1 cellular context compared by ENCODE assay signal in the genomic region with DNA sequence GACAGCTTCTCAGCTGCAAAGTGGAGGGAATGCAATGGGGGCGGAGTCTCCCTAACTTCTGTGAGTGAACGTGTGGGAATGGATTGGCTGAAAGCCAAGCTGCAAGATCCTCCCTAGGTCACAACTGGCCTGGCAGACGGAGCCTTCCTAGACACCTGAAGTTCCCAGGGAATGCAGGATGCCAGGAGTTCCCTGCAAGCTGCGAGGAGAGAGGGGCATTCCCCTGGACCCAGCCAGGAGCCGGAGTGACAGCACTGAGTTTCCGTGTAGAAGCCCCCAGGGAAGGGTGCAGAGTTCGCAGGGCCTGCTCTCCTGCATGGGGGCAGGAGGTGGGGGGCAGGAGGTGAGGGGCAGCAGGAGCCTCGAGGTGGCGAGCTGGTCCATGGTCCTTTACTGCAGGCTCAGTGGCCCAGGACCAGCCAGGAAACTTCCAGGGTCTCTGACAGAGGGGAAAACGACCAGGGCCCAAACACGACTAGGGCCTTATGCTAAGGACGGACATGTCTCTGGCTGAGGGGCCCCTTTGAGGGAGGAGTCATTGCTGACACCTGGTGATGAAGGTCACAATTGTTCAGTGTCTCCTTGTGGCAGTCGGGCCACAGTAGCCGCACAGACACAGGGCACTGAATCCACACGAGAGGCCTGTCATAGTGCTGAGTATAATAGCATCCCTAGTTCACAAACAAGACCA.
TF ChIP-seq lines count a peak whose summit lies in the region.

No MANE protein-coding gene starts in this region.

TF ChIP-seq in HepG2, 621 proteins besides CTCF, POLR2A, EP300 and RAD21 (continues in another document):
- TF ChIP-seq HMG20A (CRISPR knock-in tag; IDR thresholded peaks at IDR 0.05; ENCODE audit: borderline replicate concordance): 0 out of 2 replicates have a peak, but pooled peaks have one; percentile 34
- 0 out of 2 replicates have a peak, but pooled peaks have one; percentile 29 for TF ChIP-seq ZNF546 (CRISPR knock-in tag; conservative IDR thresholded peaks at IDR 0.05)
- TF ChIP-seq XRCC5 (optimal IDR thresholded peaks at IDR 0.05; ENCODE audit: low read length): no peak
- TF ChIP-seq PHF8 (CRISPR knock-in tag; IDR thresholded peaks at IDR 0.05): peak; percentile 17; the same call in 1 of the 2 replicates
- no peak for TF ChIP-seq ZSCAN29 (CRISPR knock-in tag; conservative IDR thresholded peaks at IDR 0.05)
- TF ChIP-seq ZNF83 (CRISPR knock-in tag; IDR thresholded peaks at IDR 0.05; ENCODE audit: borderline replicate concordance): peak; percentile 54; the same call in 1 of the 2 replicates
- 0 out of 2 replicates have a peak, but pooled peaks have one; percentile 14 for TF ChIP-seq ZMYM4 (CRISPR knock-in tag; IDR thresholded peaks at IDR 0.05)
- peak; percentile 45; the same call in 1 of the 2 replicates for TF ChIP-seq ZNF605 (CRISPR knock-in tag; IDR thresholded peaks at IDR 0.05)
- TF ChIP-seq ETV6 (CRISPR knock-in tag; conservative IDR thresholded peaks at IDR 0.05): no peak
- TF ChIP-seq, protein P1, sequence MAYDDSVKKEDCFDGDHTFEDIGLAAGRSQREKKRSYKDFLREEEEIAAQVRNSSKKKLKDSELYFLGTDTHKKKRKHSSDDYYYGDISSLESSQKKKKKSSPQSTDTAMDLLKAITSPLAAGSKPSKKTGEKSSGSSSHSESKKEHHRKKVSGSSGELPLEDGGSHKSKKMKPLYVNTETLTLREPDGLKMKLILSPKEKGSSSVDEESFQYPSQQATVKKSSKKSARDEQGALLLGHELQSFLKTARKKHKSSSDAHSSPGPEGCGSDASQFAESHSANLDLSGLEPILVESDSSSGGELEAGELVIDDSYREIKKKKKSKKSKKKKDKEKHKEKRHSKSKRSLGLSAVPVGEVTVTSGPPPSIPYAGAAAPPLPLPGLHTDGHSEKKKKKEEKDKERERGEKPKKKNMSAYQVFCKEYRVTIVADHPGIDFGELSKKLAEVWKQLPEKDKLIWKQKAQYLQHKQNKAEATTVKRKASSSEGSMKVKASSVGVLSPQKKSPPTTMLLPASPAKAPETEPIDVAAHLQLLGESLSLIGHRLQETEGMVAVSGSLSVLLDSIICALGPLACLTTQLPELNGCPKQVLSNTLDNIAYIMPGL (CRISPR knock-in tag; IDR thresholded peaks at IDR 0.05; ENCODE audit: borderline replicate concordance in 1 of 2, low read depth in 1 of 2): 0 out of 4 replicates have a peak, but pooled peaks of 1 of the 2 experiments have one; percentile 16
- TF ChIP-seq ZBTB3 (CRISPR knock-in tag; IDR thresholded peaks at IDR 0.05; ENCODE audit: borderline replicate concordance, low read depth): no peak
- 0 out of 2 replicates have a peak, but pooled peaks have one; percentile 34 for TF ChIP-seq ZBTB42 (CRISPR knock-in tag; IDR thresholded peaks at IDR 0.05)
- TF ChIP-seq, protein P2, sequence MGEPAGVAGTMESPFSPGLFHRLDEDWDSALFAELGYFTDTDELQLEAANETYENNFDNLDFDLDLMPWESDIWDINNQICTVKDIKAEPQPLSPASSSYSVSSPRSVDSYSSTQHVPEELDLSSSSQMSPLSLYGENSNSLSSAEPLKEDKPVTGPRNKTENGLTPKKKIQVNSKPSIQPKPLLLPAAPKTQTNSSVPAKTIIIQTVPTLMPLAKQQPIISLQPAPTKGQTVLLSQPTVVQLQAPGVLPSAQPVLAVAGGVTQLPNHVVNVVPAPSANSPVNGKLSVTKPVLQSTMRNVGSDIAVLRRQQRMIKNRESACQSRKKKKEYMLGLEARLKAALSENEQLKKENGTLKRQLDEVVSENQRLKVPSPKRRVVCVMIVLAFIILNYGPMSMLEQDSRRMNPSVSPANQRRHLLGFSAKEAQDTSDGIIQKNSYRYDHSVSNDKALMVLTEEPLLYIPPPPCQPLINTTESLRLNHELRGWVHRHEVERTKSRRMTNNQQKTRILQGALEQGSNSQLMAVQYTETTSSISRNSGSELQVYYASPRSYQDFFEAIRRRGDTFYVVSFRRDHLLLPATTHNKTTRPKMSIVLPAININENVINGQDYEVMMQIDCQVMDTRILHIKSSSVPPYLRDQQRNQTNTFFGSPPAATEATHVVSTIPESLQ (CRISPR knock-in tag; conservative IDR thresholded peaks at IDR 0.05): no peak
- no peak for TF ChIP-seq RBFOX2 (IDR thresholded peaks at IDR 0.05; ENCODE audit: low read depth, low read length)
- TF ChIP-seq ZNF441 (CRISPR knock-in tag; IDR thresholded peaks at IDR 0.05; ENCODE audit: borderline replicate concordance): peak; percentile 60; the same call in 1 of the 2 replicates
- TF ChIP-seq, protein P3, sequence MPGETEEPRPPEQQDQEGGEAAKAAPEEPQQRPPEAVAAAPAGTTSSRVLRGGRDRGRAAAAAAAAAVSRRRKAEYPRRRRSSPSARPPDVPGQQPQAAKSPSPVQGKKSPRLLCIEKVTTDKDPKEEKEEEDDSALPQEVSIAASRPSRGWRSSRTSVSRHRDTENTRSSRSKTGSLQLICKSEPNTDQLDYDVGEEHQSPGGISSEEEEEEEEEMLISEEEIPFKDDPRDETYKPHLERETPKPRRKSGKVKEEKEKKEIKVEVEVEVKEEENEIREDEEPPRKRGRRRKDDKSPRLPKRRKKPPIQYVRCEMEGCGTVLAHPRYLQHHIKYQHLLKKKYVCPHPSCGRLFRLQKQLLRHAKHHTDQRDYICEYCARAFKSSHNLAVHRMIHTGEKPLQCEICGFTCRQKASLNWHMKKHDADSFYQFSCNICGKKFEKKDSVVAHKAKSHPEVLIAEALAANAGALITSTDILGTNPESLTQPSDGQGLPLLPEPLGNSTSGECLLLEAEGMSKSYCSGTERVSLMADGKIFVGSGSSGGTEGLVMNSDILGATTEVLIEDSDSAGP (CRISPR knock-in tag; IDR thresholded peaks at IDR 0.05; ENCODE audit: borderline replicate concordance): peak; percentile 62; the same call in 1 of the 2 replicates
- TF ChIP-seq PHF21A (CRISPR knock-in tag; IDR thresholded peaks at IDR 0.05): peak; percentile 53; the same call in 1 of the 2 replicates
- TF ChIP-seq ZNF768 (CRISPR knock-in tag; IDR thresholded peaks at IDR 0.05): 0 out of 2 replicates have a peak, but pooled peaks have one; percentile 16
- TF ChIP-seq REL (CRISPR knock-in tag; conservative IDR thresholded peaks at IDR 0.05): no peak
- no peak for TF ChIP-seq ETV5 (CRISPR knock-in tag; IDR thresholded peaks at IDR 0.05; ENCODE audit: borderline replicate concordance)
- no peak for TF ChIP-seq ZNF343 (CRISPR knock-in tag; IDR thresholded peaks at IDR 0.05)
- TF ChIP-seq, protein P4, sequence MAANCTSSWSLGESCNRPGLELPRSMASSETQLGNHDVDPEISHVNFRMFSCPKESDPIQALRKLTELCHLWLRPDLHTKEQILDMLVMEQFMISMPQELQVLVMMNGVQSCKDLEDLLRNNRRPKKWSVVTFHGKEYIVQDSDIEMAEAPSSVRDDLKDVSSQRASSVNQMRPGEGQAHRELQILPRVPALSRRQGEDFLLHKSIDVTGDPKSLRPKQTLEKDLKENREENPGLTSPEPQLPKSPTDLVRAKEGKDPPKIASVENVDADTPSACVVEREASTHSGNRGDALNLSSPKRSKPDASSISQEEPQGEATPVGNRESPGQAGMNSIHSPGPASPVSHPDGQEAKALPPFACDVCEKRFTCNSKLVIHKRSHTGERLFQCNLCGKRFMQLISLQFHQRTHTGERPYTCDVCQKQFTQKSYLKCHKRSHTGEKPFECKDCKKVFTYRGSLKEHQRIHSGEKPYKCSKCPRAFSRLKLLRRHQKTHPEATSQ (CRISPR knock-in tag; IDR thresholded peaks at IDR 0.05; ENCODE audit: borderline replicate concordance): no peak
- TF ChIP-seq SP5 (CRISPR knock-in tag; IDR thresholded peaks at IDR 0.05; ENCODE audit: borderline replicate concordance, low read depth): peak; percentile 93
- TF ChIP-seq, protein P5, sequence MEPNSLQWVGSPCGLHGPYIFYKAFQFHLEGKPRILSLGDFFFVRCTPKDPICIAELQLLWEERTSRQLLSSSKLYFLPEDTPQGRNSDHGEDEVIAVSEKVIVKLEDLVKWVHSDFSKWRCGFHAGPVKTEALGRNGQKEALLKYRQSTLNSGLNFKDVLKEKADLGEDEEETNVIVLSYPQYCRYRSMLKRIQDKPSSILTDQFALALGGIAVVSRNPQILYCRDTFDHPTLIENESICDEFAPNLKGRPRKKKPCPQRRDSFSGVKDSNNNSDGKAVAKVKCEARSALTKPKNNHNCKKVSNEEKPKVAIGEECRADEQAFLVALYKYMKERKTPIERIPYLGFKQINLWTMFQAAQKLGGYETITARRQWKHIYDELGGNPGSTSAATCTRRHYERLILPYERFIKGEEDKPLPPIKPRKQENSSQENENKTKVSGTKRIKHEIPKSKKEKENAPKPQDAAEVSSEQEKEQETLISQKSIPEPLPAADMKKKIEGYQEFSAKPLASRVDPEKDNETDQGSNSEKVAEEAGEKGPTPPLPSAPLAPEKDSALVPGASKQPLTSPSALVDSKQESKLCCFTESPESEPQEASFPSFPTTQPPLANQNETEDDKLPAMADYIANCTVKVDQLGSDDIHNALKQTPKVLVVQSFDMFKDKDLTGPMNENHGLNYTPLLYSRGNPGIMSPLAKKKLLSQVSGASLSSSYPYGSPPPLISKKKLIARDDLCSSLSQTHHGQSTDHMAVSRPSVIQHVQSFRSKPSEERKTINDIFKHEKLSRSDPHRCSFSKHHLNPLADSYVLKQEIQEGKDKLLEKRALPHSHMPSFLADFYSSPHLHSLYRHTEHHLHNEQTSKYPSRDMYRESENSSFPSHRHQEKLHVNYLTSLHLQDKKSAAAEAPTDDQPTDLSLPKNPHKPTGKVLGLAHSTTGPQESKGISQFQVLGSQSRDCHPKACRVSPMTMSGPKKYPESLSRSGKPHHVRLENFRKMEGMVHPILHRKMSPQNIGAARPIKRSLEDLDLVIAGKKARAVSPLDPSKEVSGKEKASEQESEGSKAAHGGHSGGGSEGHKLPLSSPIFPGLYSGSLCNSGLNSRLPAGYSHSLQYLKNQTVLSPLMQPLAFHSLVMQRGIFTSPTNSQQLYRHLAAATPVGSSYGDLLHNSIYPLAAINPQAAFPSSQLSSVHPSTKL (CRISPR knock-in tag; IDR thresholded peaks at IDR 0.05): 0 out of 2 replicates have a peak, but pooled peaks have one; percentile 44
- TF ChIP-seq CBFB (CRISPR knock-in tag; IDR thresholded peaks at IDR 0.05): 0 out of 2 replicates have a peak, but pooled peaks have one; percentile 32
- TF ChIP-seq, protein P6, sequence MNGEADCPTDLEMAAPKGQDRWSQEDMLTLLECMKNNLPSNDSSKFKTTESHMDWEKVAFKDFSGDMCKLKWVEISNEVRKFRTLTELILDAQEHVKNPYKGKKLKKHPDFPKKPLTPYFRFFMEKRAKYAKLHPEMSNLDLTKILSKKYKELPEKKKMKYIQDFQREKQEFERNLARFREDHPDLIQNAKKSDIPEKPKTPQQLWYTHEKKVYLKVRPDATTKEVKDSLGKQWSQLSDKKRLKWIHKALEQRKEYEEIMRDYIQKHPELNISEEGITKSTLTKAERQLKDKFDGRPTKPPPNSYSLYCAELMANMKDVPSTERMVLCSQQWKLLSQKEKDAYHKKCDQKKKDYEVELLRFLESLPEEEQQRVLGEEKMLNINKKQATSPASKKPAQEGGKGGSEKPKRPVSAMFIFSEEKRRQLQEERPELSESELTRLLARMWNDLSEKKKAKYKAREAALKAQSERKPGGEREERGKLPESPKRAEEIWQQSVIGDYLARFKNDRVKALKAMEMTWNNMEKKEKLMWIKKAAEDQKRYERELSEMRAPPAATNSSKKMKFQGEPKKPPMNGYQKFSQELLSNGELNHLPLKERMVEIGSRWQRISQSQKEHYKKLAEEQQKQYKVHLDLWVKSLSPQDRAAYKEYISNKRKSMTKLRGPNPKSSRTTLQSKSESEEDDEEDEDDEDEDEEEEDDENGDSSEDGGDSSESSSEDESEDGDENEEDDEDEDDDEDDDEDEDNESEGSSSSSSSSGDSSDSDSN (CRISPR knock-in tag; IDR thresholded peaks at IDR 0.05): peak; percentile 47; the same call in 1 of the 2 replicates
- TF ChIP-seq ZNF7 (CRISPR knock-in tag; IDR thresholded peaks at IDR 0.05): no peak
- TF ChIP-seq SALL1 (CRISPR knock-in tag; IDR thresholded peaks at IDR 0.05): peak; percentile 65
- TF ChIP-seq ESRRA (CRISPR knock-in tag; IDR thresholded peaks at IDR 0.05; ENCODE audit: low read depth): 0 out of 2 replicates have a peak, but pooled peaks have one; percentile 21
- TF ChIP-seq, protein P7, sequence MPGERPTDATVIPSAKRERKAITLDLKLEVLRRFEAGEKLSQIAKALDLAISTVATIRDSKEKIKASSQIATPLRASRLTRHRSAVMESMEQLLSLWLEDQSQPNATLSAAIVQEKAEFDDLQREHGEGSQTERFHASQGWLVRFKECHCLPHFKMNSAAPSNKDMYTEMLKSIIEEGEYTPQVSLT (CRISPR knock-in tag; IDR thresholded peaks at IDR 0.05; ENCODE audit: borderline replicate concordance, low read depth): no peak
- no peak for TF ChIP-seq SNRNP70 (IDR thresholded peaks at IDR 0.05; ENCODE audit: low read depth, low read length)
- peak; percentile 71 for TF ChIP-seq ZBTB7A (CRISPR knock-in tag; IDR thresholded peaks at IDR 0.05)
- TF ChIP-seq, protein P8, sequence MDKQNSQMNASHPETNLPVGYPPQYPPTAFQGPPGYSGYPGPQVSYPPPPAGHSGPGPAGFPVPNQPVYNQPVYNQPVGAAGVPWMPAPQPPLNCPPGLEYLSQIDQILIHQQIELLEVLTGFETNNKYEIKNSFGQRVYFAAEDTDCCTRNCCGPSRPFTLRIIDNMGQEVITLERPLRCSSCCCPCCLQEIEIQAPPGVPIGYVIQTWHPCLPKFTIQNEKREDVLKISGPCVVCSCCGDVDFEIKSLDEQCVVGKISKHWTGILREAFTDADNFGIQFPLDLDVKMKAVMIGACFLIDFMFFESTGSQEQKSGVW (CRISPR knock-in tag; IDR thresholded peaks at IDR 0.05; ENCODE audit: borderline replicate concordance): no peak
- TF ChIP-seq ZBTB7B (CRISPR knock-in tag; IDR thresholded peaks at IDR 0.05): peak; percentile 57
- peak; percentile 19; the same call in 1 of the 2 replicates for TF ChIP-seq GABPB1 (CRISPR knock-in tag; IDR thresholded peaks at IDR 0.05)
- 0 out of 2 replicates have a peak, but pooled peaks have one; percentile 37 for TF ChIP-seq ZNF225 (CRISPR knock-in tag; IDR thresholded peaks at IDR 0.05)
- no peak for TF ChIP-seq NR3C1 (CRISPR knock-in tag; IDR thresholded peaks at IDR 0.05)
- TF ChIP-seq, protein P9, sequence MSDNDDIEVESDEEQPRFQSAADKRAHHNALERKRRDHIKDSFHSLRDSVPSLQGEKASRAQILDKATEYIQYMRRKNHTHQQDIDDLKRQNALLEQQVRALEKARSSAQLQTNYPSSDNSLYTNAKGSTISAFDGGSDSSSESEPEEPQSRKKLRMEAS (IDR thresholded peaks at IDR 0.05): no peak
- no peak for TF ChIP-seq LCORL (IDR thresholded peaks at IDR 0.05)
- 0 out of 2 replicates have a peak, but pooled peaks have one; percentile 55 for TF ChIP-seq LCORL (CRISPR knock-in tag; IDR thresholded peaks at IDR 0.05)
- TF ChIP-seq DNMT3B (CRISPR knock-in tag; conservative IDR thresholded peaks at IDR 0.05): no peak
- peak; percentile 6 for TF ChIP-seq TEAD3 (CRISPR knock-in tag; optimal IDR thresholded peaks at IDR 0.05; ENCODE audit: borderline replicate concordance)
- TF ChIP-seq, protein P10, sequence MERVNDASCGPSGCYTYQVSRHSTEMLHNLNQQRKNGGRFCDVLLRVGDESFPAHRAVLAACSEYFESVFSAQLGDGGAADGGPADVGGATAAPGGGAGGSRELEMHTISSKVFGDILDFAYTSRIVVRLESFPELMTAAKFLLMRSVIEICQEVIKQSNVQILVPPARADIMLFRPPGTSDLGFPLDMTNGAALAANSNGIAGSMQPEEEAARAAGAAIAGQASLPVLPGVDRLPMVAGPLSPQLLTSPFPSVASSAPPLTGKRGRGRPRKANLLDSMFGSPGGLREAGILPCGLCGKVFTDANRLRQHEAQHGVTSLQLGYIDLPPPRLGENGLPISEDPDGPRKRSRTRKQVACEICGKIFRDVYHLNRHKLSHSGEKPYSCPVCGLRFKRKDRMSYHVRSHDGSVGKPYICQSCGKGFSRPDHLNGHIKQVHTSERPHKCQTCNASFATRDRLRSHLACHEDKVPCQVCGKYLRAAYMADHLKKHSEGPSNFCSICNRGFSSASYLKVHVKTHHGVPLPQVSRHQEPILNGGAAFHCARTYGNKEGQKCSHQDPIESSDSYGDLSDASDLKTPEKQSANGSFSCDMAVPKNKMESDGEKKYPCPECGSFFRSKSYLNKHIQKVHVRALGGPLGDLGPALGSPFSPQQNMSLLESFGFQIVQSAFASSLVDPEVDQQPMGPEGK (CRISPR knock-in tag; IDR thresholded peaks at IDR 0.05): peak; percentile 73
